ENCODE assay signal across 9 cellular contexts in genomic region chr2:18991177-18992168, GRCh38.
DNase-seq lines count a peak whose midpoint lies in the region; ATAC-seq, FAIRE-seq and TF ChIP-seq lines count a peak whose summit lies in the region.
"Had no signal": no experiment of that assay in that cellular context is flagged by ENCODE, and none has a peak within 500 bp of the region (broad histone marks: within the 10 kb centered on the region; RNA-seq: fewer than 3 reads in every experiment).

No MANE protein-coding gene starts in this region.

- H3K4me3 ChIP-seq in Peyer's patch (no peak overlapping the region), small intestine (ENCODE audit: low read depth in 1 of 2, low read length in 2 of 2) (no peak overlapping the region)

- CTCF ChIA-PET in GM10248 (lab: Yijun Ruan, JAX): no interaction called here

- H3K27ac ChIP-seq in Peyer's patch (no peak overlapping the region), small intestine (ENCODE audit: low read depth in 1 of 2, low read length in 1 of 2) (no peak overlapping the region)

- 20 to 42% (median 30%) methylated on average over 5 of the region's 5 CpGs for WGBS in small intestine, 3 donors

- TF ChIP-seq CTCF in Peyer's patch (IDR thresholded peaks at IDR 0.05): no peak
- no peak for TF ChIP-seq CTCF in GM10248 (IDR thresholded peaks at IDR 0.05; ENCODE audit: control extremely low read depth, extremely low read depth, low read depth, missing control alignments)

- no peaks in the 10 kb centered on the region for H3K9me3 ChIP-seq in Peyer's patch
- no peaks in the 10 kb centered on the region for H3K9me3 ChIP-seq in small intestine (ENCODE audit: control insufficient read depth, low read depth)

- peaks cover 0 to 7% (median 0%) of the 10 kb centered on the region in 4 donors for H3K4me1 ChIP-seq in Peyer's patch
- no peaks in the 10 kb centered on the region for H3K4me1 ChIP-seq in small intestine (ENCODE audit: control insufficient read depth in 2 of 2, insufficient read depth in 1 of 2, low read depth in 1 of 2, low read length in 1 of 2)

- POLR2A ChIA-PET in GM10248 (lab: Yijun Ruan, JAX): no interaction called here

- DNase-seq in GOT3 (lab: John Stamatoyannopoulos, UW): peak; percentile 11
- DNase-seq in Peyer's patch: peak in 2 of 3 donors; percentile 48 to 49
- DNase-seq in foreskin melanocyte: peak; percentile 26
- peak; percentile 67 for DNase-seq in small intestine
- DNase-seq in GM10248 (ENCODE audit: extremely low spot score): no peak
- DNase-seq in NCI-H1436 treated with DMSO at 0.1 percent for 48 hours (lab: John Stamatoyannopoulos, UW): no peak
- no peak for DNase-seq in OCI-M1 (lab: John Stamatoyannopoulos, UW)
- DNase-seq: glutamatergic neuron had no signal

- H3K36me3 ChIP-seq in Peyer's patch (no peaks in the 10 kb centered on the region), small intestine (ENCODE audit: control insufficient read depth in 2 of 2, insufficient read depth in 2 of 2, low read length in 2 of 2) (no peaks in the 10 kb centered on the region)

- no peak for FAIRE-seq in small intestine (lab: Jason Lieb, UNC)

- ATAC-seq in GM21390 (IDR thresholded peaks at IDR 0.05; ENCODE audit: unreplicated experiment): no peak

- H3K27me3 ChIP-seq in Peyer's patch: no peaks in the 10 kb centered on the region
- no peaks in the 10 kb centered on the region for H3K27me3 ChIP-seq in small intestine (ENCODE audit: control insufficient read depth in 2 of 2, insufficient read depth in 2 of 2, low read length in 2 of 2)

- no peak for TF ChIP-seq POLR2A in Peyer's patch (IDR thresholded peaks at IDR 0.05)

Comparison
In these comparisons a context has a peak if more than half of its experiments do, and no peak if none do; other contexts are left out.
1. DNase-seq: peak in GOT3 (single experiment), Peyer's patch (2 of 3), foreskin melanocyte (single experiment) and small intestine (single experiment); none in GM10248 (single experiment), NCI-H1436 treated with DMSO at 0.1 percent for 48 hours (single experiment) and OCI-M1 (single experiment).